In genomic region chr19:18502633-18503294, GRCh38 we compare ENCODE assay signal across 10 cellular contexts. TPM values are rescaled to one million over a fixed set of nuclear protein-coding genes. Genes with fewer than 3 reads are reported as not detected.
DNase-seq lines count a peak whose midpoint lies in the region; TF ChIP-seq lines count a peak whose summit lies in the region.
"Had no signal": no experiment of that assay in that cellular context is flagged by ENCODE, and none has a peak within 500 bp of the region (broad histone marks: within the 10 kb centered on the region; RNA-seq: fewer than 3 reads in every experiment).

No MANE protein-coding gene starts in this region.

- peaks cover 5% of the 10 kb centered on the region for H3K36me3 ChIP-seq in MG63

- H3K9me3 ChIP-seq in MG63: no peaks in the 10 kb centered on the region

- no peak for DNase-seq in LNCaP clone FGC (ENCODE audit: low read depth)
- peak; percentile 56 for DNase-seq in medulla oblongata (ENCODE audit: extremely low spot score)
- DNase-seq in MG63: no peak
- DNase-seq in mesenteric fat pad (ENCODE audit: low spot score): no peak
- no peak for DNase-seq in stimulated activated naive CD4-positive, alpha-beta T cell treated with Interleukin-2 at 50 U/mL for 16 hours (lab: John Stamatoyannopoulos, UW)
- no peak for DNase-seq in NCI-H748 treated with DMSO at 0.1 percent for 48 hours (lab: John Stamatoyannopoulos, UW)
- DNase-seq: KG1, RPMI8226 had no signal

- H3K4me3 ChIP-seq in LNCaP clone FGC (ENCODE audit: low read depth, low read length): no peak overlapping the region
- H3K4me3 ChIP-seq in MG63: no peak overlapping the region

- no peak for TF ChIP-seq CTCF in 22Rv1 (IDR thresholded peaks at IDR 0.05)
- 0 out of 2 replicates have a peak, but pooled peaks have one; percentile 3 for TF ChIP-seq CTCF in LNCaP clone FGC (IDR thresholded peaks at IDR 0.05; ENCODE audit: control insufficient read depth, extremely low read depth, insufficient read depth)

- H3K27ac ChIP-seq in 22Rv1 (peak overlapping the region; percentile 86), angular gyrus (ENCODE audit: low read depth, low read length) (peak overlapping the region; percentile 91)

- no peaks in the 10 kb centered on the region for H3K27me3 ChIP-seq in MG63

RNA-seq across cellular contexts. Expression of gene ELL, which starts 19.1 kb away (rescaled TPM):
- 12.2 and 22.1 TPM in 2 replicates for total RNA-seq in MG63 (2014; rRNA removed; shearing (Covaris generic); ENCODE audit: low replicate concordance)
- total RNA-seq in mesenteric fat pad: 38.4 TPM

RNA-seq across cellular contexts. Expression of gene FKBP8, which starts 40.6 kb away (rescaled TPM):
- 291 and 381 TPM in 2 replicates for total RNA-seq in MG63 (2014; rRNA removed; shearing (Covaris generic); ENCODE audit: low replicate concordance)
- total RNA-seq in mesenteric fat pad: 176 TPM

RNA-seq across cellular contexts. Expression of gene KXD1, which starts 54.9 kb away (rescaled TPM):
- 140 and 145 TPM in 2 replicates for total RNA-seq in MG63 (2014; rRNA removed; shearing (Covaris generic); ENCODE audit: low replicate concordance)
- 90.9 TPM for total RNA-seq in mesenteric fat pad
